14 cellular contexts compared by ENCODE assay signal in the genomic region with DNA sequence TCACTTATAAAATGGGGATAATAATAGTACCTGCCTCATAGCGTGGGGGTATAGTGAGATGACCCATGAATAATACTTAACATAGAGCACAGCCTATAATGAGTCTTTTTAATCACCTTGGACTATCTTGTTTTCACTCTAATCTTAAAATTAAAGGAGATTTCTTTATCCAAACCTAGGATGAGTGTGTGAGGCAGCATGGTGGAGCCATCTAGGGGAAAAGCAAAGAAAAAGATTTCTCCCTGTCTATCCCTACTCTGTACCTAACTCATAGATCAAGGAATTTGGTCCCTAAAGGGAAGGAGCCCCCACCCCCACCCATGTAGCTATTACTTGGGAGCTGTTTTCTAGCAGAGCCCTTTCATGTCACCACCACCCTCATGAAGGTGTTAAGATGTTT. TPM values are rescaled to one million over a fixed set of nuclear protein-coding genes. Genes with fewer than 3 reads are reported as not detected.
A peak's percentile ranks its signal among the peaks of the same experiment; 100 is the strongest.
DNase-seq lines count a peak whose midpoint lies in the region; ATAC-seq, FAIRE-seq and TF ChIP-seq lines count a peak whose summit lies in the region.
"Had no signal": no experiment of that assay in that cellular context is flagged by ENCODE, and none has a peak within 500 bp of the region (broad histone marks: within the 10 kb centered on the region; RNA-seq: fewer than 3 reads in every experiment).

No MANE protein-coding gene starts in this region.

- no peaks in the 10 kb centered on the region for H3F3A ChIP-seq in SK-N-SH (replicated peaks; ENCODE audit: insufficient read depth)

- H3K4me3 ChIP-seq in Caco-2 (ENCODE audit: low read depth, low read length) (no peak overlapping the region), SK-N-SH (ENCODE audit: low read depth in 2 of 2, low read length in 1 of 2) (no peak overlapping the region), vagina (no peak overlapping the region)
- H3K4me3 ChIP-seq: lung, testis had no signal

- TF ChIP-seq RAD21 in Ishikawa (IDR thresholded peaks at IDR 0.05; ENCODE audit: low read depth) (peak; percentile 21; the same call in 1 of the 2 replicates), SK-N-SH (IDR thresholded peaks at IDR 0.05; ENCODE audit: low read length) (peak; percentile 65)

- H3K9ac ChIP-seq in SK-N-SH: no peak overlapping the region

- no peaks in the 10 kb centered on the region for H4K20me1 ChIP-seq in SK-N-SH (ENCODE audit: insufficient read depth)

- H3K27ac ChIP-seq in SK-N-SH (ENCODE audit: low read depth in 2 of 2, low read length in 1 of 2) (no peak overlapping the region), vagina (no peak overlapping the region)
- H3K27ac ChIP-seq: testis had no signal

- no peaks in the 10 kb centered on the region for H3K27me3 Mint-ChIP-seq in Caco-2 (ENCODE audit: insufficient read depth, unreplicated experiment)
- H3K27me3 Mint-ChIP-seq: CD4-positive, CD25-positive, alpha-beta regulatory T cell had no signal

- no peak overlapping the region for H2AFZ ChIP-seq in SK-N-SH (ENCODE audit: low read depth)

- no peaks in the 10 kb centered on the region for H3K36me3 ChIP-seq in Caco-2 (ENCODE audit: control insufficient read depth, insufficient read depth, low read length)
- no peaks in the 10 kb centered on the region for H3K36me3 ChIP-seq in SK-N-SH (replicated peaks in 1 of 2; ENCODE audit: control insufficient read depth in 1 of 2, insufficient read depth in 2 of 2, low read length in 1 of 2)
- H3K36me3 ChIP-seq in vagina: no peaks in the 10 kb centered on the region

- ATAC-seq in GM21737 (IDR thresholded peaks at IDR 0.05; ENCODE audit: unreplicated experiment): no peak
- no peak for ATAC-seq in stimulated activated naive CD8-positive, alpha-beta T cell treated with anti-CD3 and anti-CD28 coated beads, Interleukin-15, Interleukin-2, amounts not matched to agents 100 U/mL and 50 U/mL, for 24 hours

- DNase-seq in Caco-2 (no peak), SK-N-SH (peak; percentile 9), vagina (ENCODE audit: extremely low spot score in 2 of 2) (no peak)
- no peak for DNase-seq in stimulated activated CD4-positive, alpha-beta T cell treated with anti-CD3 and anti-CD28 coated beads, Interleukin-2, amount 100 ng/mL, for 48 hours
- DNase-seq in stimulated activated naive CD8-positive, alpha-beta T cell treated with anti-CD3 and anti-CD28 coated beads, Interleukin-15, Interleukin-2, amounts not matched to agents 100 U/mL and 50 U/mL, for 24 hours: no peak
- DNase-seq: CD4-positive, CD25-positive, alpha-beta regulatory T cell; testis had no signal

- H3K36me3 Mint-ChIP-seq in Caco-2 (ENCODE audit: insufficient read depth, unreplicated experiment): no peaks in the 10 kb centered on the region
- H3K36me3 Mint-ChIP-seq: activated naive CD4-positive, alpha-beta T cell treated with anti-CD3 and anti-CD28 coated beads, Interleukin-2, amount 50 U/mL, for 24 hours; CD4-positive, CD25-positive, alpha-beta regulatory T cell had no signal

- H3K4me2 ChIP-seq in SK-N-SH: no peak overlapping the region

- TF ChIP-seq POLR2A in vagina (IDR thresholded peaks at IDR 0.05): no peak

- POLR2A ChIA-PET in Caco-2 (lab: Charles Lee): no interaction called here
- POLR2A ChIA-PET in SK-N-SH (lab: Yijun Ruan, JAX): no interaction called here

- peak; percentile 27 for FAIRE-seq in islet of Langerhans (lab: Jason Lieb, UNC)
- FAIRE-seq: GM12891 had no signal

- WGBS in SK-N-SH (ENCODE audit: low lambda C conversion rate): 15% methylated on average over 1 of the region's 1 CpG

- no peaks in the 10 kb centered on the region for H3K9me2 ChIP-seq in SK-N-SH

- TF ChIP-seq EP300 in Ishikawa (IDR thresholded peaks at IDR 0.05; ENCODE audit: borderline replicate concordance) (no peak), SK-N-SH (IDR thresholded peaks at IDR 0.05; ENCODE audit: borderline replicate concordance in 1 of 2, low read depth in 1 of 2, low read length in 1 of 2) (no peak)

- no peaks in the 10 kb centered on the region for H3K27me3 ChIP-seq in Caco-2 (replicated peaks; ENCODE audit: control insufficient read depth, insufficient read depth, low read length)
- H3K27me3 ChIP-seq in SK-N-SH (ENCODE audit: insufficient read depth): no peaks in the 10 kb centered on the region
- no peaks in the 10 kb centered on the region for H3K27me3 ChIP-seq in vagina
- H3K27me3 ChIP-seq: testis had no signal

- H3K4me3 Mint-ChIP-seq in Caco-2 (ENCODE audit: unreplicated experiment): no peak overlapping the region
- H3K4me3 Mint-ChIP-seq: activated naive CD4-positive, alpha-beta T cell treated with anti-CD3 and anti-CD28 coated beads, Interleukin-2, amount 50 U/mL, for 24 hours; CD4-positive, CD25-positive, alpha-beta regulatory T cell had no signal

- intact Hi-C loops in Caco-2 (cut with micrococcal nuclease; ENCODE audit: unreplicated experiment): loop anchor here (1.0 kb wide), 1 partner anchor 267 kb away; no protein-coding TSS in a partner anchor
- intact Hi-C loops in vagina (cut with DNase I): no loop called here

- TF ChIP-seq CTCF in Caco-2 (IDR thresholded peaks at IDR 0.05; ENCODE audit: insufficient read depth in 1 of 2, low read depth in 1 of 2, low read length in 1 of 2, severe bottlenecking in 1 of 2, unreplicated experiment in 1 of 2) (peak; percentile 10 to 30), SK-N-SH (IDR thresholded peaks at IDR 0.05) (peak; percentile 38), vagina (IDR thresholded peaks at IDR 0.05) (no peak)

- no peak overlapping the region for H3K27ac Mint-ChIP-seq in Caco-2 (ENCODE audit: unreplicated experiment)
- H3K27ac Mint-ChIP-seq: activated naive CD4-positive, alpha-beta T cell treated with anti-CD3 and anti-CD28 coated beads, Interleukin-2, amount 50 U/mL, for 24 hours; CD4-positive, CD25-positive, alpha-beta regulatory T cell had no signal

- no peaks in the 10 kb centered on the region for H3K4me1 Mint-ChIP-seq in Caco-2 (ENCODE audit: low read depth, unreplicated experiment)
- H3K4me1 Mint-ChIP-seq: activated naive CD4-positive, alpha-beta T cell treated with anti-CD3 and anti-CD28 coated beads, Interleukin-2, amount 50 U/mL, for 24 hours; CD4-positive, CD25-positive, alpha-beta regulatory T cell had no signal

- peaks cover 4% of the 10 kb centered on the region for H3K9me3 Mint-ChIP-seq in Caco-2 (ENCODE audit: unreplicated experiment)

- H3K9me3 ChIP-seq in Caco-2: no peaks in the 10 kb centered on the region
- H3K9me3 ChIP-seq in SK-N-SH: no peaks in the 10 kb centered on the region
- no peaks in the 10 kb centered on the region for H3K9me3 ChIP-seq in vagina
- H3K9me3 ChIP-seq: testis had no signal

- BruUV-seq in Caco-2 (replicated peaks; lab: Mats Ljungman, UMichigan): no TSS peak

- H3K4me1 ChIP-seq in Caco-2 (no peaks in the 10 kb centered on the region), SK-N-SH (ENCODE audit: control insufficient read depth in 1 of 2, insufficient read depth in 2 of 2, low read depth in 1 of 2, low read length in 1 of 2) (no peaks in the 10 kb centered on the region), vagina (no peaks in the 10 kb centered on the region)
- H3K4me1 ChIP-seq: testis had no signal

- H3K79me2 ChIP-seq in SK-N-SH (ENCODE audit: insufficient read depth): no peaks in the 10 kb centered on the region

- CTCF ChIA-PET in Caco-2 (lab: Charles Lee): interaction anchor here (0.6 to 1.5 kb wide), 2 partner anchors 47 to 266 kb away, joined by 3 to 5 read pairs; no protein-coding TSS in a partner anchor
- CTCF ChIA-PET in SK-N-SH (lab: Yijun Ruan, JAX): interaction anchor here (0.6 to 9.8 kb wide), 16 partner anchors 9 to 478 kb away, joined by 3 to 93 read pairs (median 3); a partner anchor contains a TSS

TF ChIP-seq in SK-N-SH, 30 proteins besides CTCF, POLR2A, EP300 and RAD21:
- TF ChIP-seq SMC3 (IDR thresholded peaks at IDR 0.05; ENCODE audit: low read depth, low read length) (peak; percentile 34; the same call in 1 of the 2 replicates), GATA2 (CRISPR knock-in tag; IDR thresholded peaks at IDR 0.05) (no peak)
TF ChIP-seq in SK-N-SH: peak in this region for 1.

RNA-seq across cellular contexts. Expression of a gene that starts 45.2 kb away (rescaled TPM):
- total RNA-seq in Caco-2 (2022): not detected in 2 replicates
- polyA plus RNA-seq in SK-N-SH (2012; rRNA removed): 0.03 and 0.06 TPM in 2 replicates
- polyA plus RNA-seq in SK-N-SH (2012; cell fraction: cytosol; rRNA removed): 0.05 and 0.07 TPM in 2 replicates
- 0.02 TPM in 2 replicates for polyA plus RNA-seq in SK-N-SH (2012; cell fraction: nucleus; rRNA removed)
- 0.25 TPM for total RNA-seq in vagina
- total RNA-seq: CD4-positive, CD25-positive, alpha-beta regulatory T cell; glomerular endothelial cell had no signal
- polyA plus RNA-seq: CD4-positive, CD25-positive, alpha-beta regulatory T cell had no signal

Comparison
In these comparisons a context has a peak if more than half of its experiments do, and no peak if none do; other contexts are left out.
1. CTCF ChIP-seq: peak in Caco-2 (2 of 2) and SK-N-SH (single experiment); none in vagina (0 of 3).